ENCODE assay signal across 8 cellular contexts in the genomic region with DNA sequence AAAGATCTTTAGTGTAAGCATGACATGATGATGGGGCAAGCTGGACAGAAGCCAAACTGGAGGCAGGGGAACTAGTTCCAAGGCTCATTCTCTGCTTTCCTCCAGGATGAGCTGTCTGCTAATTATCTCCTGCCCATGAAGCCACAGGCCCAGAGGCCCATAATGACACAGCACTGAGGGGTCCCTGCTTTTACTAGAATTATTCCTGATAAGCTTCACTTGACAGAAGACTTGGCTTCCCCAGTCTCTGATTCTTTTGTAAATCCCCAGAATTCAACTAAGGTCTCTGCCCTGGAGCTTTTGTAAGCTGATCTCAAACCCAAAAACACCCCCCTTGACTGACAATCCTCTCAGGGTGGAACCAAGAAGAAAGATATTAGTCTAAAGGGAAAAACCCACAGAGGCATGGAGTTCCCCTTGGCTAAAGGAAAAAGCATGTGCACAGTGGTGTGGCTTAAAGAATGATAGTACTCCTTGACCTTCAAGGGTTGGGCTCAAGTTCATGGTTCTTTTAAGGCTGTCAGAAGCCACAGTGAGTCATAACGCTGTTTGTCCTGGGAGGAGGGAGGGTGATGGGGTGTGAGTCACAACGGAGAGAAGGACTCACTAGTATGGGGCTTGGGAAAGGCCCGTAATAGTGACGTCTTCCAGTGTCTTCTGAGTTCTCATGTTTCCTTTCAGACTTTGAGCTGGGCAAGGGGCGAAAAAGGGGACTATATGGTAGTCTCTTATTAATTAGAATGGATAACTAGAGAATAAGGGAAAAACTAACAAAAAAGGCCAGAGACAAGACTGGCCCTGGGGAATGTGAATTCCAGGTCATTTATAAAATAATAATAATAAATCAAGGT.
DNase-seq lines count a peak whose midpoint lies in the region; ATAC-seq and TF ChIP-seq lines count a peak whose summit lies in the region.

No MANE protein-coding gene starts in this region.

- no peaks in the 10 kb centered on the region for H3K79me2 ChIP-seq in mammary epithelial cell (ENCODE audit: insufficient read depth, low read length)

- no peak for TF ChIP-seq CTCF in mammary epithelial cell (conservative IDR thresholded peaks at IDR 0.05 in 1 of 2, IDR thresholded peaks at IDR 0.05 in 1 of 2; ENCODE audit: extremely low read depth in 1 of 2, insufficient read depth in 1 of 2, low read depth in 1 of 2, low read length in 2 of 2)
- TF ChIP-seq CTCF in omental fat pad (IDR thresholded peaks at IDR 0.05), result no peak
- TF ChIP-seq CTCF in vagina (IDR thresholded peaks at IDR 0.05), result no peak

- in situ Hi-C loops in mammary epithelial cell (cut with MboI; ENCODE audit: low sequenced_read_pairs in 2 of 2), result no loop called here

- CTCF ChIA-PET in mammary epithelial cell (lab: Charles Lee; ENCODE audit: low non-redundant PET), result no interaction called here

- H3K27ac ChIP-seq in mammary epithelial cell (ENCODE audit: insufficient read depth, low read depth, low read length) (peak overlapping the region; percentile 90), vagina (peak overlapping the region; percentile 67)

- intact Hi-C loops in mammary epithelial cell (cut with micrococcal nuclease), result loop anchor here (1.0 kb wide), 1 partner anchor 145 kb away; no protein-coding TSS in a partner anchor
- intact Hi-C loops in vagina (cut with DNase I), result no loop called here

- no TSS peak for BruUV-seq in mammary epithelial cell (replicated peaks; lab: Mats Ljungman, UMichigan)

- H3K9ac ChIP-seq in mammary epithelial cell (ENCODE audit: insufficient read depth, low read length), result peak overlapping the region; percentile 56

- H3K4me3 ChIP-seq in mammary epithelial cell (replicated peaks in 1 of 3; ENCODE audit: insufficient read depth in 1 of 3, low read depth in 2 of 3, low read length in 3 of 3) (no peak overlapping the region), vagina (no peak overlapping the region)

- H3K9me3 ChIP-seq in mammary epithelial cell (replicated peaks; ENCODE audit: insufficient read depth, low read length), result no peaks in the 10 kb centered on the region
- H3K9me3 ChIP-seq in vagina, result no peaks in the 10 kb centered on the region

- dilution Hi-C loops in mammary epithelial cell (cut with HindIII; ENCODE audit: low sequenced_read_pairs), result no loop called here

- no peaks in the 10 kb centered on the region for H4K20me1 ChIP-seq in mammary epithelial cell (ENCODE audit: insufficient read depth, low read length)

- no peaks in the 10 kb centered on the region for H3K27me3 ChIP-seq in mammary epithelial cell (ENCODE audit: insufficient read depth, low read length)
- H3K27me3 ChIP-seq in vagina, result no peaks in the 10 kb centered on the region

- H2AFZ ChIP-seq in mammary epithelial cell (ENCODE audit: low read depth, low read length), result no peak overlapping the region

- peaks cover 23% of the 10 kb centered on the region for H3K4me1 ChIP-seq in mammary epithelial cell (ENCODE audit: insufficient read depth, low read length)
- peaks cover 18% of the 10 kb centered on the region for H3K4me1 ChIP-seq in vagina

- no peaks in the 10 kb centered on the region for H3K36me3 ChIP-seq in mammary epithelial cell (ENCODE audit: insufficient read depth, low read length)
- H3K36me3 ChIP-seq in vagina, result no peaks in the 10 kb centered on the region

- peak; percentile 42 to 52 for DNase-seq in activated CD4-positive, alpha-beta T cell treated with anti-CD3 and anti-CD28 coated beads for 24 hours (ENCODE audit: low read depth in 2 of 2)
- no peak for DNase-seq in activated CD4-positive, alpha-beta T cell treated with anti-CD3 and anti-CD28 coated beads, Interleukin-2, amount 50 U/mL, for 1 hour
- DNase-seq in SIG-M5 treated with dmso at 0.1 percent for 504 hours (lab: John Stamatoyannopoulos, UW; ENCODE audit: unreplicated experiment), result peak; percentile 83
- DNase-seq in mammary epithelial cell, result peak; percentile 100
- DNase-seq in omental fat pad (ENCODE audit: low spot score), result no peak
- DNase-seq in vagina (ENCODE audit: extremely low spot score in 2 of 2), result no peak
- no peak for DNase-seq in cerebellar cortex (ENCODE audit: low spot score)

- ATAC-seq in HG03025 (IDR thresholded peaks at IDR 0.05; ENCODE audit: low FRiP score, unreplicated experiment) (peak; percentile 97), omental fat pad (ENCODE audit: low FRiP score) (peak; percentile 74)

- TF ChIP-seq POLR2A in vagina (IDR thresholded peaks at IDR 0.05), result no peak

- 8% methylated on average over 3 of the region's 5 CpGs for WGBS in mammary epithelial cell (ENCODE audit: low coverage, missing lambda C conversion rate)

- peak overlapping the region; percentile 29 for H3K4me2 ChIP-seq in mammary epithelial cell (ENCODE audit: insufficient read depth, low read depth, low read length)

Comparison
In these comparisons a context has a peak if more than half of its experiments do, and no peak if none do; other contexts are left out.
1. DNase-seq: peak in activated CD4-positive, alpha-beta T cell treated with anti-CD3 and anti-CD28 coated beads for 24 hours (2 of 2), SIG-M5 treated with dmso at 0.1 percent for 504 hours (single experiment) and mammary epithelial cell (single experiment); none in activated CD4-positive, alpha-beta T cell treated with anti-CD3 and anti-CD28 coated beads, Interleukin-2, amount 50 U/mL, for 1 hour (single experiment), omental fat pad (single experiment), vagina (0 of 2) and cerebellar cortex (single experiment).